Comparison of ENCODE assay signal across 19 cellular contexts in genomic region chr14:73977896-73978295, GRCh38. TPM values are rescaled to one million over a fixed set of nuclear protein-coding genes. Genes with fewer than 3 reads are reported as not detected.
DNase-seq lines count a peak whose midpoint lies in the region; FAIRE-seq and TF ChIP-seq lines count a peak whose summit lies in the region.
"Had no signal": no experiment of that assay in that cellular context is flagged by ENCODE, and none has a peak within 500 bp of the region (broad histone marks: within the 10 kb centered on the region; RNA-seq: fewer than 3 reads in every experiment).

No MANE protein-coding gene starts in this region.

- no peaks in the 10 kb centered on the region for H3K9me3 Mint-ChIP-seq in HFFc6
- H3K9me3 Mint-ChIP-seq: activated naive CD4-positive, alpha-beta T cell treated with anti-CD3 and anti-CD28 coated beads, Interleukin-2, amount 50 U/mL, for 24 hours; activated T-helper 1 cell treated with anti-CD3 and anti-CD28 coated beads, Interleukin-12 subunit alpha, Interleukin-12 subunit beta, Interleukin-2, Interleukin-4 antibody, amounts not matched to agents 30 ng/mL and 10 ng/mL and 1 ng/mL, durations not matched to agents 14 hours and 24 hours and 36 hours; dendritic cell treated with granulocyte-macrophage colony-stimulating factor and Interleukin-4, amounts not matched to agents 40 ng/mL and 50 ng/mL, for 4 days; type B pancreatic cell had no signal

- peak overlapping the region; percentile 43; the same call in 1 of the 2 replicates for H3K27ac Mint-ChIP-seq in HFFc6
- H3K27ac Mint-ChIP-seq: activated naive CD4-positive, alpha-beta T cell treated with anti-CD3 and anti-CD28 coated beads, Interleukin-2, amount 50 U/mL, for 24 hours; activated T-helper 1 cell treated with anti-CD3 and anti-CD28 coated beads, Interleukin-12 subunit alpha, Interleukin-12 subunit beta, Interleukin-2, Interleukin-4 antibody, amounts not matched to agents 30 ng/mL and 10 ng/mL and 1 ng/mL, durations not matched to agents 14 hours and 24 hours and 36 hours; dendritic cell treated with granulocyte-macrophage colony-stimulating factor and Interleukin-4, amounts not matched to agents 40 ng/mL and 50 ng/mL, for 4 days; progenitor cell of endocrine pancreas; type B pancreatic cell had no signal

- no peak overlapping the region for H2AFZ ChIP-seq in hepatocyte

- no peaks in the 10 kb centered on the region for H3K36me3 Mint-ChIP-seq in HFFc6 (ENCODE audit: low read depth)

- H3K4me3 ChIP-seq in astrocyte of the spinal cord (ENCODE audit: low read depth, low read length) (no peak overlapping the region), hepatocyte (no peak overlapping the region)
- H3K4me3 ChIP-seq: left ventricle myocardium inferior, spleen had no signal

- in situ Hi-C loops in astrocyte of the spinal cord (cut with HindIII; ENCODE audit: low sequenced_read_pairs): no loop called here

- peak overlapping the region; percentile 22 for H3K4me2 ChIP-seq in hepatocyte

- no peak for TF ChIP-seq CTCF in HFFc6 (IDR thresholded peaks at IDR 0.05)
- no peak for TF ChIP-seq CTCF in astrocyte of the spinal cord (IDR thresholded peaks at IDR 0.05; ENCODE audit: low read depth, low read length)
- TF ChIP-seq CTCF in hepatocyte (IDR thresholded peaks at IDR 0.05; ENCODE audit: poor library complexity): no peak

- H3K4me3 Mint-ChIP-seq in HFFc6: no peak overlapping the region
- H3K4me3 Mint-ChIP-seq: activated naive CD4-positive, alpha-beta T cell treated with anti-CD3 and anti-CD28 coated beads, Interleukin-2, amount 50 U/mL, for 24 hours; activated T-helper 1 cell treated with anti-CD3 and anti-CD28 coated beads, Interleukin-12 subunit alpha, Interleukin-12 subunit beta, Interleukin-2, Interleukin-4 antibody, amounts not matched to agents 30 ng/mL and 10 ng/mL and 1 ng/mL, durations not matched to agents 14 hours and 24 hours and 36 hours; dendritic cell treated with granulocyte-macrophage colony-stimulating factor and Interleukin-4, amounts not matched to agents 40 ng/mL and 50 ng/mL, for 4 days; type B pancreatic cell had no signal

- peaks cover 28% of the 10 kb centered on the region for H3K4me1 ChIP-seq in hepatocyte (ENCODE audit: insufficient read depth)
- H3K4me1 ChIP-seq: spleen had no signal

- peak overlapping the region; percentile 72 for H3K27ac ChIP-seq in hepatocyte
- H3K27ac ChIP-seq: left ventricle myocardium inferior, spleen had no signal

- no peak for FAIRE-seq in GM12891 (lab: Jason Lieb, UNC)

- peaks cover 17% of the 10 kb centered on the region for H3K4me1 Mint-ChIP-seq in HFFc6 (ENCODE audit: low read depth)
- H3K4me1 Mint-ChIP-seq: activated naive CD4-positive, alpha-beta T cell treated with anti-CD3 and anti-CD28 coated beads, Interleukin-2, amount 50 U/mL, for 24 hours had no signal

- H3K9me2 ChIP-seq in hepatocyte (replicated peaks; ENCODE audit: insufficient read depth): no peaks in the 10 kb centered on the region

- H4K20me1 ChIP-seq in hepatocyte (ENCODE audit: insufficient read depth, poor library complexity, severe bottlenecking): no peaks in the 10 kb centered on the region

- no peaks in the 10 kb centered on the region for H3K79me2 ChIP-seq in hepatocyte

- no peaks in the 10 kb centered on the region for H3K9me3 ChIP-seq in hepatocyte (ENCODE audit: low read depth)
- H3K9me3 ChIP-seq: left ventricle myocardium inferior, spleen had no signal

- DNase-seq in HFFc6 (peak; percentile 7), astrocyte of the spinal cord (ENCODE audit: low read depth, low spot score) (peak; percentile 68), hepatocyte (ENCODE audit: low spot score) (no peak), smooth muscle cell of the brain vasculature (ENCODE audit: low read depth, low spot score) (peak; percentile 26), GM12891 (ENCODE audit: insufficient read length, low spot score) (no peak), foreskin melanocyte (no peak)
- no peak for DNase-seq in stimulated activated CD8-positive, alpha-beta memory T cell treated with anti-CD3 and anti-CD28 coated beads, Interleukin-4, amount 100 ng/mL, for 48 hours
- DNase-seq: left ventricle myocardium inferior; NCI-H146; NCI-H2171; NCI-H526 treated with DMSO at 0.1 percent for 48 hours; spleen; stimulated activated CD4-positive, alpha-beta T cell treated with anti-CD3 and anti-CD28 coated beads, Interleukin-4, amount 100 ng/mL, for 24 hours; SW 1271 had no signal

- TF ChIP-seq POLR2A in GM12891 (IDR thresholded peaks at IDR 0.05; ENCODE audit: low read depth, low read length): no peak

- H3K36me3 ChIP-seq in hepatocyte (replicated peaks; ENCODE audit: insufficient read depth, low read depth): no peaks in the 10 kb centered on the region

- 47% methylated on average over 4 of the region's 4 CpGs for WGBS in hepatocyte (ENCODE audit: low lambda C conversion rate, missing lambda C conversion rate)

- no peaks in the 10 kb centered on the region; the same call in 1 of the 2 replicates for H3K27me3 Mint-ChIP-seq in HFFc6 (ENCODE audit: insufficient read depth)
- H3K27me3 Mint-ChIP-seq: activated naive CD4-positive, alpha-beta T cell treated with anti-CD3 and anti-CD28 coated beads, Interleukin-2, amount 50 U/mL, for 24 hours; dendritic cell treated with granulocyte-macrophage colony-stimulating factor and Interleukin-4, amounts not matched to agents 40 ng/mL and 50 ng/mL, for 4 days; progenitor cell of endocrine pancreas; type B pancreatic cell had no signal

- H3K27me3 ChIP-seq in hepatocyte: no peaks in the 10 kb centered on the region
- H3K27me3 ChIP-seq: spleen had no signal

TF ChIP-seq in GM12891, 5 proteins besides CTCF, POLR2A, EP300 and RAD21:
- TF ChIP-seq PAX5 (IDR thresholded peaks at IDR 0.05; ENCODE audit: insufficient read depth, low read length, severe bottlenecking) (no peak), SPI1 (IDR thresholded peaks at IDR 0.05; ENCODE audit: low read depth, low read length) (no peak), POLR2AphosphoS5 (IDR thresholded peaks at IDR 0.05; ENCODE audit: low read depth, low read length) (no peak), POU2F2 (IDR thresholded peaks at IDR 0.05; ENCODE audit: low read depth, low read length) (no peak), TAF1 (IDR thresholded peaks at IDR 0.05; ENCODE audit: low read depth, low read length) (no peak)

RNA-seq across cellular contexts. Expression of gene COQ6, which starts 27.8 kb away (rescaled TPM):
- 10 to 100 TPM; 17.8 to 22.1 (median 20.7) TPM for total RNA-seq in HFFc6 (2021; fragmentation: NEBNext Ultra II Directional; extraction: Animal tissue kit (Norgen Biotek cat#: 25700))
- total RNA-seq in hepatocyte: 18.7 and 29.5 TPM in 2 replicates
- 21.8 and 24.7 TPM in 2 replicates for polyA plus RNA-seq in hepatocyte
- 15.1 TPM for polyA plus RNA-seq in GM12891 (2012; ENCODE audit: low read depth, missing spikeins)

RNA-seq across cellular contexts. Expression of gene FAM161B, which starts 28.0 kb away (rescaled TPM):
- 1 to 10 TPM; 3.5 to 4.3 (median 4.2) TPM for total RNA-seq in HFFc6 (2021; fragmentation: NEBNext Ultra II Directional; extraction: Animal tissue kit (Norgen Biotek cat#: 25700))
- total RNA-seq in hepatocyte: 2.3 and 3.3 TPM in 2 replicates
- 0.77 and 2.0 TPM in 2 replicates for polyA plus RNA-seq in hepatocyte
- polyA plus RNA-seq in GM12891 (2012; ENCODE audit: low read depth, missing spikeins): 0.50 TPM

RNA-seq across cellular contexts. Expression of gene ENTPD5, which starts 41.2 kb away (rescaled TPM):
- 10 to 100 TPM in 3 of 6 experiments, 1 to 10 TPM in 3; 9.0 to 11.7 (median 9.7) TPM for total RNA-seq in HFFc6 (2021; fragmentation: NEBNext Ultra II Directional; extraction: Animal tissue kit (Norgen Biotek cat#: 25700))
- total RNA-seq in hepatocyte: 57.2 and 71.0 TPM in 2 replicates
- polyA plus RNA-seq in hepatocyte: 18.5 and 25.1 TPM in 2 replicates
- polyA plus RNA-seq in GM12891 (2012; ENCODE audit: low read depth, missing spikeins): 4.5 TPM

RNA-seq across cellular contexts. Expression of gene BBOF1, which starts 41.3 kb away (rescaled TPM):
- 1 to 10 TPM; 1.6 to 3.0 (median 2.4) TPM for total RNA-seq in HFFc6 (2021; fragmentation: NEBNext Ultra II Directional; extraction: Animal tissue kit (Norgen Biotek cat#: 25700))
- 6.1 and 7.1 TPM in 2 replicates for total RNA-seq in hepatocyte
- polyA plus RNA-seq in hepatocyte: 3.9 and 4.1 TPM in 2 replicates
- polyA plus RNA-seq in GM12891 (2012; ENCODE audit: low read depth, missing spikeins): 1.9 TPM

Comparison
In these comparisons a context has a peak if more than half of its experiments do, and no peak if none do; other contexts are left out.
1. DNase-seq: peak in HFFc6 (single experiment), astrocyte of the spinal cord (single experiment) and smooth muscle cell of the brain vasculature (single experiment); none in hepatocyte (single experiment), stimulated activated CD8-positive, alpha-beta memory T cell treated with anti-CD3 and anti-CD28 coated beads, Interleukin-4, amount 100 ng/mL, for 48 hours (single experiment), GM12891 (single experiment) and foreskin melanocyte (single experiment).